In the genomic region with DNA sequence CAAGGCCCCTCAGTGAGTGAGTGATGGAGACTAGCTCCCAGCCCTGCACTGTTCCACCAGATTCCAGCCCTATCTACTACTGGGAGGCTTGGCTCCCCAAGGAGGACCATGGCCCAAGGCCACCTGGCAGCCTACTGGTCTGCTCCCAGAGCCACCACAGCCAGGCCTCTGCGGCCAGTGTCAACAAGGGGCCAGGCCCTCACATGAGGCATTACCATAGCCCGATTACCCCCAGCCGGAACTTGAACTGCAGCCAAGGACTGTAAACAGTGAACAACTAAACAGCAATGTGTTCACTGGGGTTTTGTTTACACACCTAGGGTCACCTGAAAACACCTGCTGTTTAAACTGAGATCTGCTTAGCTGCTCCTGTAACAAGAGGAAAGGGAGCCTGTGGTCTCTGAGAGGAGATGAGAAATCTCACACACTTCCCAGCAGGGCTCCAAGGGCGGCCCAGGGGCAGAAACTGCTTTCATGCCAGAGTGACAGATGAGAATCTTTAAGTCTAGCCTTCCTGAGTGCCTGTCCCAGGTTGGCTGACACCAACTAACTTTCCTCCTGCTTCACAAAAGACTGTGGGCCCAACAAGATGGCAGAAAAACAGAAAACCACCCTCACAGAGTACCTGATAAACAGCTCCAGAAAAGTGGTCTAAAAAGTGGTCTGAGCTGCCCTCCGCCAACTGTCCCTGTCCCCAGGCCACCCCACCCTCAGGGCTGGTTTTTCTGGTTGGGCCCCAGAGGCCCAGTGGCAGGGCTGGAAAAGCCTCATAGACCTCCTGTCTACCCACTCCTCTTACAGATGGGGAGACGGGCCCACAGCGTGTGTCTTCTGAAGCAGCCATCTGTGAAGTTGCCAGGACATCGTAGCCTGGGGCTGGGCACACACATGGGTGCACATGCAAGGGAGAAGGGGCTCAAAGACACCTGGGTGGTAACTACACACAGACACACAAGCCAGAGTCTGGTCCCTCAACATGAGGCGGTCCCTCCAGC, we compare ENCODE assay signal across 11 cellular contexts. TPM values are rescaled to one million over a fixed set of nuclear protein-coding genes. Genes with fewer than 3 reads are reported as not detected.
DNase-seq lines count a peak whose midpoint lies in the region; ATAC-seq, FAIRE-seq and TF ChIP-seq lines count a peak whose summit lies in the region.
"Had no signal": no experiment of that assay in that cellular context is flagged by ENCODE, and none has a peak within 500 bp of the region (broad histone marks: within the 10 kb centered on the region; RNA-seq: fewer than 3 reads in every experiment).

No MANE protein-coding gene starts in this region.

- TF ChIP-seq POLR2A in thyroid gland (IDR thresholded peaks at IDR 0.05): no peak

- POLR2A ChIA-PET in RWPE1 (lab: Yijun Ruan, JAX; ENCODE audit: low non-redundant PET): no interaction called here

- H3K9me3 ChIP-seq in thyroid gland: no peaks in the 10 kb centered on the region

- no peak overlapping the region for H3K4me3 ChIP-seq in thyroid gland (replicated peaks in 1 of 3)

- peak; percentile 93 for FAIRE-seq in islet of Langerhans (lab: Jason Lieb, UNC)
- FAIRE-seq: endometrium had no signal

- no peaks in the 10 kb centered on the region for H3K27me3 ChIP-seq in thyroid gland

- peak overlapping the region; percentile 50 for H3K27ac ChIP-seq in RWPE1
- peak overlapping the region; percentile 26 to 66 (median 63) for H3K27ac ChIP-seq in thyroid gland

- TF ChIP-seq CTCF in RWPE1 (conservative IDR thresholded peaks at IDR 0.05; ENCODE audit: low read depth): no peak
- no peak for TF ChIP-seq CTCF in thyroid gland (IDR thresholded peaks at IDR 0.05)

- no peak for ATAC-seq in HG02970 (IDR thresholded peaks at IDR 0.05; ENCODE audit: low FRiP score, unreplicated experiment)

- DNase-seq in SIG-M5 treated with dmso at 0.1 percent for 504 hours (lab: John Stamatoyannopoulos, UW; ENCODE audit: unreplicated experiment) (peak; percentile 52), SIG-M5 (lab: John Stamatoyannopoulos, UW) (no peak), RWPE1 (ENCODE audit: low spot score) (no peak), thyroid gland (peak; percentile 40 to 46), anterior cingulate cortex (lab: John Stamatoyannopoulos, UW) (no peak)
- no peak for DNase-seq in central memory CD4-positive, alpha-beta T cell
- DNase-seq: activated B cell treated with CpG ODN at 0.5 μM for 24 hours, IMR-90 had no signal

- peaks cover 68 to 84% of the 10 kb centered on the region in 2 donors for H3K36me3 ChIP-seq in thyroid gland

- intact Hi-C loops in thyroid gland (cut with DNase I): no loop called here

- CTCF ChIA-PET in RWPE1 (lab: Yijun Ruan, JAX): no interaction called here

- 63 to 79% methylated on average over 6 to 9 of the region's 9 CpGs for WGBS in thyroid gland, 2 donors

- H3K4me1 ChIP-seq in thyroid gland: peaks cover 0 to 11% of the 10 kb centered on the region in 2 donors

RNA-seq across cellular contexts. Expression of a gene that starts 28.8 kb away (rescaled TPM):
- 10 to 100 TPM; 26.4 to 80.6 (median 32.0) TPM for total RNA-seq in thyroid gland

Comparison
In these comparisons a context has a peak if more than half of its experiments do, and no peak if none do; other contexts are left out.
1. DNase-seq: peak in SIG-M5 treated with dmso at 0.1 percent for 504 hours (single experiment) and thyroid gland (2 of 2); none in SIG-M5 (single experiment), RWPE1 (single experiment), central memory CD4-positive, alpha-beta T cell (single experiment) and anterior cingulate cortex (0 of 58).